Comparison of ENCODE assay signal across 3 cellular contexts in the genomic region with DNA sequence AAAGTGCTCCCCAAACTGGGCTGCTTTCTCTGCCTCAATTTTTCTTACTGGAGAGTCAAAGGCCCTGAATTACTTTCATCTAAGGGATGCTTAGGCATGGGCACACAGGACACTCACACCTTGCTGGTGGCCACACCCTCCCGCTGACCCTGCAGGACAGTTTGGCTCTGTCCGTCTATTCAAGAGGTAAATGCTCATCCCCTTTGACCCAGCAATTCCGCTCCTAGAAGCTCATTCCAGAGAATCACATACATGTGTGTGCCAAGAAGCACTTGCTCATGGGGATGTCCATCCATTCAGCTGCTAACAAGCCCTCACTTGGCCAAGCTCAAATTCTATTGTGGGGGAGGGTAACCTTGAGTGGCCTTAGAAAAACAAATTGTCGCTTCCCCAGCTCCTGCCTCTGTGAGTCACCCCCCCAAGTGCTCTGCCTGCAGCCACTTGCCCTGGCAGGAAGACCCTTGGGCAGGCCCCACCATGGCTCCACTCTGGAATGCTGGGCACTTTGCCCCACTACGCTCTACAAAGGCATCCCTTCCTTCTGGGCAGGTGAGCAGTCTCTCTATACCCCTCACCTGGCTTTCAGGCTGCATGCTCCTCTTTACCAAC.
TF ChIP-seq lines count a peak whose summit lies in the region.

No MANE protein-coding gene starts in this region.

TF ChIP-seq in HEK293, 187 proteins besides CTCF, POLR2A, EP300 and RAD21 (continued from another document):
- TF ChIP-seq ZNF292 (tag by site-specific recombination; IDR thresholded peaks at IDR 0.05; ENCODE audit: borderline replicate concordance, low read depth) (no peak), ZNF140 (tag by site-specific recombination; IDR thresholded peaks at IDR 0.05) (peak; percentile 91; the same call in 1 of the 2 replicates), ZBTB1 (tag by site-specific recombination; IDR thresholded peaks at IDR 0.05) (no peak)

TF ChIP-seq in GM23338, 12 proteins besides CTCF, POLR2A, EP300 and RAD21:
- TF ChIP-seq, protein P1, sequence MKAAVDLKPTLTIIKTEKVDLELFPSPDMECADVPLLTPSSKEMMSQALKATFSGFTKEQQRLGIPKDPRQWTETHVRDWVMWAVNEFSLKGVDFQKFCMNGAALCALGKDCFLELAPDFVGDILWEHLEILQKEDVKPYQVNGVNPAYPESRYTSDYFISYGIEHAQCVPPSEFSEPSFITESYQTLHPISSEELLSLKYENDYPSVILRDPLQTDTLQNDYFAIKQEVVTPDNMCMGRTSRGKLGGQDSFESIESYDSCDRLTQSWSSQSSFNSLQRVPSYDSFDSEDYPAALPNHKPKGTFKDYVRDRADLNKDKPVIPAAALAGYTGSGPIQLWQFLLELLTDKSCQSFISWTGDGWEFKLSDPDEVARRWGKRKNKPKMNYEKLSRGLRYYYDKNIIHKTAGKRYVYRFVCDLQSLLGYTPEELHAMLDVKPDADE (IDR thresholded peaks at IDR 0.05): no peak
- TF ChIP-seq CREB1 (CRISPR knock-in tag; IDR thresholded peaks at IDR 0.05; ENCODE audit: low read depth): no peak
- no peak for TF ChIP-seq JUNB (IDR thresholded peaks at IDR 0.05; ENCODE audit: unreplicated experiment)
- no peak for TF ChIP-seq EZH2 (IDR thresholded peaks at IDR 0.05; ENCODE audit: low read depth, unreplicated experiment)
- no peak for TF ChIP-seq NANOG (IDR thresholded peaks at IDR 0.05; ENCODE audit: borderline replicate concordance)
- TF ChIP-seq EZH2phosphoT487 (IDR thresholded peaks at IDR 0.05; ENCODE audit: unreplicated experiment): no peak
- TF ChIP-seq, protein P2, sequence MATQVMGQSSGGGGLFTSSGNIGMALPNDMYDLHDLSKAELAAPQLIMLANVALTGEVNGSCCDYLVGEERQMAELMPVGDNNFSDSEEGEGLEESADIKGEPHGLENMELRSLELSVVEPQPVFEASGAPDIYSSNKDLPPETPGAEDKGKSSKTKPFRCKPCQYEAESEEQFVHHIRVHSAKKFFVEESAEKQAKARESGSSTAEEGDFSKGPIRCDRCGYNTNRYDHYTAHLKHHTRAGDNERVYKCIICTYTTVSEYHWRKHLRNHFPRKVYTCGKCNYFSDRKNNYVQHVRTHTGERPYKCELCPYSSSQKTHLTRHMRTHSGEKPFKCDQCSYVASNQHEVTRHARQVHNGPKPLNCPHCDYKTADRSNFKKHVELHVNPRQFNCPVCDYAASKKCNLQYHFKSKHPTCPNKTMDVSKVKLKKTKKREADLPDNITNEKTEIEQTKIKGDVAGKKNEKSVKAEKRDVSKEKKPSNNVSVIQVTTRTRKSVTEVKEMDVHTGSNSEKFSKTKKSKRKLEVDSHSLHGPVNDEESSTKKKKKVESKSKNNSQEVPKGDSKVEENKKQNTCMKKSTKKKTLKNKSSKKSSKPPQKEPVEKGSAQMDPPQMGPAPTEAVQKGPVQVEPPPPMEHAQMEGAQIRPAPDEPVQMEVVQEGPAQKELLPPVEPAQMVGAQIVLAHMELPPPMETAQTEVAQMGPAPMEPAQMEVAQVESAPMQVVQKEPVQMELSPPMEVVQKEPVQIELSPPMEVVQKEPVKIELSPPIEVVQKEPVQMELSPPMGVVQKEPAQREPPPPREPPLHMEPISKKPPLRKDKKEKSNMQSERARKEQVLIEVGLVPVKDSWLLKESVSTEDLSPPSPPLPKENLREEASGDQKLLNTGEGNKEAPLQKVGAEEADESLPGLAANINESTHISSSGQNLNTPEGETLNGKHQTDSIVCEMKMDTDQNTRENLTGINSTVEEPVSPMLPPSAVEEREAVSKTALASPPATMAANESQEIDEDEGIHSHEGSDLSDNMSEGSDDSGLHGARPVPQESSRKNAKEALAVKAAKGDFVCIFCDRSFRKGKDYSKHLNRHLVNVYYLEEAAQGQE (IDR thresholded peaks at IDR 0.05; ENCODE audit: unreplicated experiment): no peak
- no peak for TF ChIP-seq ZNF114 (CRISPR knock-in tag; IDR thresholded peaks at IDR 0.05)
- no peak for TF ChIP-seq ZNF331 (CRISPR knock-in tag; IDR thresholded peaks at IDR 0.05; ENCODE audit: low read depth)

TF ChIP-seq in SK-N-SH, 30 proteins besides CTCF, POLR2A, EP300 and RAD21 (continued from another document):
- TF ChIP-seq, protein P3, sequence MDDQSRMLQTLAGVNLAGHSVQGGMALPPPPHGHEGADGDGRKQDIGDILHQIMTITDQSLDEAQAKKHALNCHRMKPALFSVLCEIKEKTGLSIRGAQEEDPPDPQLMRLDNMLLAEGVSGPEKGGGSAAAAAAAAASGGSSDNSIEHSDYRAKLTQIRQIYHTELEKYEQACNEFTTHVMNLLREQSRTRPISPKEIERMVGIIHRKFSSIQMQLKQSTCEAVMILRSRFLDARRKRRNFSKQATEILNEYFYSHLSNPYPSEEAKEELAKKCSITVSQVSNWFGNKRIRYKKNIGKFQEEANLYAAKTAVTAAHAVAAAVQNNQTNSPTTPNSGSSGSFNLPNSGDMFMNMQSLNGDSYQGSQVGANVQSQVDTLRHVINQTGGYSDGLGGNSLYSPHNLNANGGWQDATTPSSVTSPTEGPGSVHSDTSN (IDR thresholded peaks at IDR 0.05): no peak
- TF ChIP-seq POLR2AphosphoS5 (IDR thresholded peaks at IDR 0.05; ENCODE audit: low read depth, low read length) (no peak), MXI1 (IDR thresholded peaks at IDR 0.05; ENCODE audit: low read depth, low read length) (no peak), CHD2 (IDR thresholded peaks at IDR 0.05; ENCODE audit: low read length, partially characterized antibody) (no peak), FOXJ3 (CRISPR knock-in tag; IDR thresholded peaks at IDR 0.05) (no peak), GATA2 (CRISPR knock-in tag; IDR thresholded peaks at IDR 0.05) (no peak), ELF1 (IDR thresholded peaks at IDR 0.05) (no peak), TAF1 (IDR thresholded peaks at IDR 0.05; ENCODE audit: borderline replicate concordance, low read depth, low read length) (no peak)
- TF ChIP-seq, protein P4, sequence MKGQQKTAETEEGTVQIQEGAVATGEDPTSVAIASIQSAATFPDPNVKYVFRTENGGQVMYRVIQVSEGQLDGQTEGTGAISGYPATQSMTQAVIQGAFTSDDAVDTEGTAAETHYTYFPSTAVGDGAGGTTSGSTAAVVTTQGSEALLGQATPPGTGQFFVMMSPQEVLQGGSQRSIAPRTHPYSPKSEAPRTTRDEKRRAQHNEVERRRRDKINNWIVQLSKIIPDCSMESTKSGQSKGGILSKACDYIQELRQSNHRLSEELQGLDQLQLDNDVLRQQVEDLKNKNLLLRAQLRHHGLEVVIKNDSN (IDR thresholded peaks at IDR 0.05; ENCODE audit: borderline replicate concordance, low read depth): no peak
TF ChIP-seq in SK-N-SH: peak in this region for 0.
